ENCODE assay signal across 1 cellular context in the genomic region with DNA sequence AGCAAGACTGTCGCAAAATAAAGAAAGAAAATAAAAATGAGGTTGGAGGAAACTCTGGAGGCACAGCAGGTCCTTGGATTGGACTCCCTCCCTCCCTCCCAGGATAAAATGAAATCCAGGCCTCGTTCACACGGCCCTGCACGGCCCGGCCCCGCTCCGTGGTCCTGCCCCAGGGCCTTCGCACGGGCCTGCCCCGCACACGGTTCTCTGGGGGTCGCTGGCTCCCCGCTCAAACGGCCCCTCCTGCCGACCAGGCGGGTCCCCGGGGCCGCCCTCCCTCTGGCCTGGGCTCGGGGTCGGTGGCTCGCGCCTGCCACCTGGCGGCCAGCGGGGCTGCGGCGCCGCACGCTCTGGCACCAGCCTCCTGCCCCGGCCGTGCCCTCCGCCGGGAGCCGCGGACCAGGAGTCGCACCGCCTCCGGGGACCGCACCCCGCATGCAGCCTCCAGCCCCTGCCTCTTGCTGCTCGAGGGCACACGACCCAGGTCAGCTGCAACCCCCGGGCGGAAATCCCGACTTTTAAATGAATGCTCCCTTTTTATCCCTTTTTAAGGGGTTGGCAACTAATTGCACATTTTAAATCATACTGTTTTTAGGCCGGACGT.
TF ChIP-seq lines count a peak whose summit lies in the region.

No MANE protein-coding gene starts in this region.

TF ChIP-seq in K562, 482 proteins besides CTCF, POLR2A, EP300 and RAD21 (continued from another document and continues in another):
- no peak for TF ChIP-seq HDAC3 (IDR thresholded peaks at IDR 0.05; ENCODE audit: borderline replicate concordance, partially characterized antibody)
- no peak for TF ChIP-seq KDM1A (IDR thresholded peaks at IDR 0.05)
- TF ChIP-seq HDAC1 (IDR thresholded peaks at IDR 0.05), result no peak; a peak in 1 of 4 replicates
- no peak for TF ChIP-seq ZNF232 (CRISPR knock-in tag; IDR thresholded peaks at IDR 0.05)
- TF ChIP-seq POLR3G (IDR thresholded peaks at IDR 0.05; ENCODE audit: extremely low read depth, insufficient read length, insufficient replicate concordance), result no peak
- peak; percentile 39; the same call in 1 of the 2 replicates for TF ChIP-seq MYC (IDR thresholded peaks at IDR 0.05; ENCODE audit: low read depth, low read length)
- TF ChIP-seq MYC (CRISPR knock-in tag; IDR thresholded peaks at IDR 0.05; ENCODE audit: borderline replicate concordance, low read depth), result no peak
- TF ChIP-seq POLR2AphosphoS2 (IDR thresholded peaks at IDR 0.05; ENCODE audit: low read length), result no peak
- TF ChIP-seq ESRRB (CRISPR knock-in tag; IDR thresholded peaks at IDR 0.05; ENCODE audit: borderline replicate concordance), result no peak
- TF ChIP-seq NR4A1 (CRISPR knock-in tag; IDR thresholded peaks at IDR 0.05), result no peak
- peak; percentile 60; the same call in 1 of the 2 replicates for TF ChIP-seq NR4A1 (tag; IDR thresholded peaks at IDR 0.05)
- TF ChIP-seq, protein P1, sequence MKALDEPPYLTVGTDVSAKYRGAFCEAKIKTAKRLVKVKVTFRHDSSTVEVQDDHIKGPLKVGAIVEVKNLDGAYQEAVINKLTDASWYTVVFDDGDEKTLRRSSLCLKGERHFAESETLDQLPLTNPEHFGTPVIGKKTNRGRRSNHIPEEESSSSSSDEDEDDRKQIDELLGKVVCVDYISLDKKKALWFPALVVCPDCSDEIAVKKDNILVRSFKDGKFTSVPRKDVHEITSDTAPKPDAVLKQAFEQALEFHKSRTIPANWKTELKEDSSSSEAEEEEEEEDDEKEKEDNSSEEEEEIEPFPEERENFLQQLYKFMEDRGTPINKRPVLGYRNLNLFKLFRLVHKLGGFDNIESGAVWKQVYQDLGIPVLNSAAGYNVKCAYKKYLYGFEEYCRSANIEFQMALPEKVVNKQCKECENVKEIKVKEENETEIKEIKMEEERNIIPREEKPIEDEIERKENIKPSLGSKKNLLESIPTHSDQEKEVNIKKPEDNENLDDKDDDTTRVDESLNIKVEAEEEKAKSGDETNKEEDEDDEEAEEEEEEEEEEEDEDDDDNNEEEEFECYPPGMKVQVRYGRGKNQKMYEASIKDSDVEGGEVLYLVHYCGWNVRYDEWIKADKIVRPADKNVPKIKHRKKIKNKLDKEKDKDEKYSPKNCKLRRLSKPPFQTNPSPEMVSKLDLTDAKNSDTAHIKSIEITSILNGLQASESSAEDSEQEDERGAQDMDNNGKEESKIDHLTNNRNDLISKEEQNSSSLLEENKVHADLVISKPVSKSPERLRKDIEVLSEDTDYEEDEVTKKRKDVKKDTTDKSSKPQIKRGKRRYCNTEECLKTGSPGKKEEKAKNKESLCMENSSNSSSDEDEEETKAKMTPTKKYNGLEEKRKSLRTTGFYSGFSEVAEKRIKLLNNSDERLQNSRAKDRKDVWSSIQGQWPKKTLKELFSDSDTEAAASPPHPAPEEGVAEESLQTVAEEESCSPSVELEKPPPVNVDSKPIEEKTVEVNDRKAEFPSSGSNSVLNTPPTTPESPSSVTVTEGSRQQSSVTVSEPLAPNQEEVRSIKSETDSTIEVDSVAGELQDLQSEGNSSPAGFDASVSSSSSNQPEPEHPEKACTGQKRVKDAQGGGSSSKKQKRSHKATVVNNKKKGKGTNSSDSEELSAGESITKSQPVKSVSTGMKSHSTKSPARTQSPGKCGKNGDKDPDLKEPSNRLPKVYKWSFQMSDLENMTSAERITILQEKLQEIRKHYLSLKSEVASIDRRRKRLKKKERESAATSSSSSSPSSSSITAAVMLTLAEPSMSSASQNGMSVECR (CRISPR knock-in tag; IDR thresholded peaks at IDR 0.05), result peak; percentile 53; the same call in 1 of the 2 replicates
- TF ChIP-seq ZBTB8A (IDR thresholded peaks at IDR 0.05; ENCODE audit: partially characterized antibody), result no peak
- TF ChIP-seq, protein P2, sequence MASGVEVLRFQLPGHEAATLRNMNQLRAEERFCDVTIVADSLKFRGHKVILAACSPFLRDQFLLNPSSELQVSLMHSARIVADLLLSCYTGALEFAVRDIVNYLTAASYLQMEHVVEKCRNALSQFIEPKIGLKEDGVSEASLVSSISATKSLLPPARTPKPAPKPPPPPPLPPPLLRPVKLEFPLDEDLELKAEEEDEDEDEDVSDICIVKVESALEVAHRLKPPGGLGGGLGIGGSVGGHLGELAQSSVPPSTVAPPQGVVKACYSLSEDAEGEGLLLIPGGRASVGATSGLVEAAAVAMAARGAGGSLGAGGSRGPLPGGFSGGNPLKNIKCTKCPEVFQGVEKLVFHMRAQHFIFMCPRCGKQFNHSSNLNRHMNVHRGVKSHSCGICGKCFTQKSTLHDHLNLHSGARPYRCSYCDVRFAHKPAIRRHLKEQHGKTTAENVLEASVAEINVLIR (CRISPR knock-in tag; IDR thresholded peaks at IDR 0.05), result 0 out of 2 replicates have a peak, but pooled peaks have one; percentile 9
- TF ChIP-seq HNRNPL (IDR thresholded peaks at IDR 0.05; ENCODE audit: low read depth, low read length), result peak; percentile 98
- TF ChIP-seq STAG1 (CRISPR knock-in tag; IDR thresholded peaks at IDR 0.05; ENCODE audit: borderline replicate concordance), result peak; percentile 88
- TF ChIP-seq, protein P3, sequence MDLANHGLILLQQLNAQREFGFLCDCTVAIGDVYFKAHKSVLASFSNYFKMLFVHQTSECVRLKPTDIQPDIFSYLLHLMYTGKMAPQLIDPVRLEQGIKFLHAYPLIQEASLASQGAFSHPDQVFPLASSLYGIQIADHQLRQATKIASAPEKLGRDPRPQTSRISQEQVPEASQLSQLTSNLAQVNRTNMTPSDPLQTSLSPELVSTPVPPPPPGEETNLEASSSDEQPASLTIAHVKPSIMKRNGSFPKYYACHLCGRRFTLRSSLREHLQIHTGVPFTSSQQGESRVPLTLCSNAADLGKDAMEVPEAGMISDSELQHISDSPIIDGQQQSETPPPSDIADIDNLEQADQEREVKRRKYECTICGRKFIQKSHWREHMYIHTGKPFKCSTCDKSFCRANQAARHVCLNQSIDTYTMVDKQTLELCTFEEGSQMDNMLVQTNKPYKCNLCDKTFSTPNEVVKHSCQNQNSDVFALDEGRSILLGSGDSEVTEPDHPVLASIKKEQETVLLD (IDR thresholded peaks at IDR 0.05), result no peak
- TF ChIP-seq ATF1 (CRISPR knock-in tag; IDR thresholded peaks at IDR 0.05), result no peak
- 0 out of 2 replicates have a peak, but pooled peaks have one; percentile 34 for TF ChIP-seq ATF1 (tag; IDR thresholded peaks at IDR 0.05)
- peak; percentile 55 for TF ChIP-seq FIP1L1 (IDR thresholded peaks at IDR 0.05; ENCODE audit: low read depth, low read length, poor library complexity, severe bottlenecking)
- TF ChIP-seq JUN (IDR thresholded peaks at IDR 0.05; ENCODE audit: borderline replicate concordance, low read depth, low read length), result peak; percentile 33; the same call in 1 of the 2 replicates
- no peak for TF ChIP-seq JUN (CRISPR knock-in tag; IDR thresholded peaks at IDR 0.05; ENCODE audit: borderline replicate concordance)
- TF ChIP-seq, protein P4, sequence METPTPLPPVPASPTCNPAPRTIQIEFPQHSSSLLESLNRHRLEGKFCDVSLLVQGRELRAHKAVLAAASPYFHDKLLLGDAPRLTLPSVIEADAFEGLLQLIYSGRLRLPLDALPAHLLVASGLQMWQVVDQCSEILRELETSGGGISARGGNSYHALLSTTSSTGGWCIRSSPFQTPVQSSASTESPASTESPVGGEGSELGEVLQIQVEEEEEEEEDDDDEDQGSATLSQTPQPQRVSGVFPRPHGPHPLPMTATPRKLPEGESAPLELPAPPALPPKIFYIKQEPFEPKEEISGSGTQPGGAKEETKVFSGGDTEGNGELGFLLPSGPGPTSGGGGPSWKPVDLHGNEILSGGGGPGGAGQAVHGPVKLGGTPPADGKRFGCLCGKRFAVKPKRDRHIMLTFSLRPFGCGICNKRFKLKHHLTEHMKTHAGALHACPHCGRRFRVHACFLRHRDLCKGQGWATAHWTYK (CRISPR knock-in tag; IDR thresholded peaks at IDR 0.05), result peak; percentile 68; the same call in 1 of the 2 replicates
- TF ChIP-seq NR2C2 (CRISPR knock-in tag; IDR thresholded peaks at IDR 0.05), result no peak
- peak; percentile 33; the same call in 1 of the 2 replicates for TF ChIP-seq NR2C2 (tag; IDR thresholded peaks at IDR 0.05)
- 0 out of 2 replicates have a peak, but pooled peaks have one; percentile 15 for TF ChIP-seq KAT7 (CRISPR knock-in tag; IDR thresholded peaks at IDR 0.05; ENCODE audit: borderline replicate concordance)
- TF ChIP-seq CTBP1 (IDR thresholded peaks at IDR 0.05; ENCODE audit: borderline replicate concordance), result peak; percentile 91
- no peak for TF ChIP-seq ZNF274 (IDR thresholded peaks at IDR 0.05; ENCODE audit: borderline replicate concordance, low read depth, low read length)
- TF ChIP-seq, protein P5, sequence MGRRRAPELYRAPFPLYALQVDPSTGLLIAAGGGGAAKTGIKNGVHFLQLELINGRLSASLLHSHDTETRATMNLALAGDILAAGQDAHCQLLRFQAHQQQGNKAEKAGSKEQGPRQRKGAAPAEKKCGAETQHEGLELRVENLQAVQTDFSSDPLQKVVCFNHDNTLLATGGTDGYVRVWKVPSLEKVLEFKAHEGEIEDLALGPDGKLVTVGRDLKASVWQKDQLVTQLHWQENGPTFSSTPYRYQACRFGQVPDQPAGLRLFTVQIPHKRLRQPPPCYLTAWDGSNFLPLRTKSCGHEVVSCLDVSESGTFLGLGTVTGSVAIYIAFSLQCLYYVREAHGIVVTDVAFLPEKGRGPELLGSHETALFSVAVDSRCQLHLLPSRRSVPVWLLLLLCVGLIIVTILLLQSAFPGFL (CRISPR knock-in tag; IDR thresholded peaks at IDR 0.05), result no peak
- TF ChIP-seq ZNF347 (CRISPR knock-in tag; IDR thresholded peaks at IDR 0.05; ENCODE audit: low read depth), result no peak
- TF ChIP-seq ZBTB17 (CRISPR knock-in tag; IDR thresholded peaks at IDR 0.05), result peak; percentile 56; the same call in 1 of the 2 replicates
- TF ChIP-seq, protein P6, sequence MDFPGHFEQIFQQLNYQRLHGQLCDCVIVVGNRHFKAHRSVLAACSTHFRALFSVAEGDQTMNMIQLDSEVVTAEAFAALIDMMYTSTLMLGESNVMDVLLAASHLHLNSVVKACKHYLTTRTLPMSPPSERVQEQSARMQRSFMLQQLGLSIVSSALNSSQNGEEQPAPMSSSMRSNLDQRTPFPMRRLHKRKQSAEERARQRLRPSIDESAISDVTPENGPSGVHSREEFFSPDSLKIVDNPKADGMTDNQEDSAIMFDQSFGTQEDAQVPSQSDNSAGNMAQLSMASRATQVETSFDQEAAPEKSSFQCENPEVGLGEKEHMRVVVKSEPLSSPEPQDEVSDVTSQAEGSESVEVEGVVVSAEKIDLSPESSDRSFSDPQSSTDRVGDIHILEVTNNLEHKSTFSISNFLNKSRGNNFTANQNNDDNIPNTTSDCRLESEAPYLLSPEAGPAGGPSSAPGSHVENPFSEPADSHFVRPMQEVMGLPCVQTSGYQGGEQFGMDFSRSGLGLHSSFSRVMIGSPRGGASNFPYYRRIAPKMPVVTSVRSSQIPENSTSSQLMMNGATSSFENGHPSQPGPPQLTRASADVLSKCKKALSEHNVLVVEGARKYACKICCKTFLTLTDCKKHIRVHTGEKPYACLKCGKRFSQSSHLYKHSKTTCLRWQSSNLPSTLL (IDR thresholded peaks at IDR 0.05), result no peak
- TF ChIP-seq SRSF3 (IDR thresholded peaks at IDR 0.05; ENCODE audit: insufficient read depth, low read length), result no peak
- TF ChIP-seq HMGN3 (IDR thresholded peaks at IDR 0.05; ENCODE audit: borderline replicate concordance, extremely low read depth, insufficient read length, low read depth, low read length), result peak; percentile 54
- peak; percentile 45; the same call in 1 of the 2 replicates for TF ChIP-seq TARDBP (IDR thresholded peaks at IDR 0.05)
- TF ChIP-seq, protein P7, sequence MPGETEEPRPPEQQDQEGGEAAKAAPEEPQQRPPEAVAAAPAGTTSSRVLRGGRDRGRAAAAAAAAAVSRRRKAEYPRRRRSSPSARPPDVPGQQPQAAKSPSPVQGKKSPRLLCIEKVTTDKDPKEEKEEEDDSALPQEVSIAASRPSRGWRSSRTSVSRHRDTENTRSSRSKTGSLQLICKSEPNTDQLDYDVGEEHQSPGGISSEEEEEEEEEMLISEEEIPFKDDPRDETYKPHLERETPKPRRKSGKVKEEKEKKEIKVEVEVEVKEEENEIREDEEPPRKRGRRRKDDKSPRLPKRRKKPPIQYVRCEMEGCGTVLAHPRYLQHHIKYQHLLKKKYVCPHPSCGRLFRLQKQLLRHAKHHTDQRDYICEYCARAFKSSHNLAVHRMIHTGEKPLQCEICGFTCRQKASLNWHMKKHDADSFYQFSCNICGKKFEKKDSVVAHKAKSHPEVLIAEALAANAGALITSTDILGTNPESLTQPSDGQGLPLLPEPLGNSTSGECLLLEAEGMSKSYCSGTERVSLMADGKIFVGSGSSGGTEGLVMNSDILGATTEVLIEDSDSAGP (CRISPR knock-in tag; IDR thresholded peaks at IDR 0.05), result no peak
- peak; percentile 74 for TF ChIP-seq RBFOX2 (IDR thresholded peaks at IDR 0.05; ENCODE audit: low read depth, low read length)
- peak; percentile 97 for TF ChIP-seq RB1 (IDR thresholded peaks at IDR 0.05; ENCODE audit: low read depth)
- TF ChIP-seq, protein P8, sequence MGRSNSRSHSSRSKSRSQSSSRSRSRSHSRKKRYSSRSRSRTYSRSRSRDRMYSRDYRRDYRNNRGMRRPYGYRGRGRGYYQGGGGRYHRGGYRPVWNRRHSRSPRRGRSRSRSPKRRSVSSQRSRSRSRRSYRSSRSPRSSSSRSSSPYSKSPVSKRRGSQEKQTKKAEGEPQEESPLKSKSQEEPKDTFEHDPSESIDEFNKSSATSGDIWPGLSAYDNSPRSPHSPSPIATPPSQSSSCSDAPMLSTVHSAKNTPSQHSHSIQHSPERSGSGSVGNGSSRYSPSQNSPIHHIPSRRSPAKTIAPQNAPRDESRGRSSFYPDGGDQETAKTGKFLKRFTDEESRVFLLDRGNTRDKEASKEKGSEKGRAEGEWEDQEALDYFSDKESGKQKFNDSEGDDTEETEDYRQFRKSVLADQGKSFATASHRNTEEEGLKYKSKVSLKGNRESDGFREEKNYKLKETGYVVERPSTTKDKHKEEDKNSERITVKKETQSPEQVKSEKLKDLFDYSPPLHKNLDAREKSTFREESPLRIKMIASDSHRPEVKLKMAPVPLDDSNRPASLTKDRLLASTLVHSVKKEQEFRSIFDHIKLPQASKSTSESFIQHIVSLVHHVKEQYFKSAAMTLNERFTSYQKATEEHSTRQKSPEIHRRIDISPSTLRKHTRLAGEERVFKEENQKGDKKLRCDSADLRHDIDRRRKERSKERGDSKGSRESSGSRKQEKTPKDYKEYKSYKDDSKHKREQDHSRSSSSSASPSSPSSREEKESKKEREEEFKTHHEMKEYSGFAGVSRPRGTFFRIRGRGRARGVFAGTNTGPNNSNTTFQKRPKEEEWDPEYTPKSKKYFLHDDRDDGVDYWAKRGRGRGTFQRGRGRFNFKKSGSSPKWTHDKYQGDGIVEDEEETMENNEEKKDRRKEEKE (IDR thresholded peaks at IDR 0.05; ENCODE audit: borderline replicate concordance in 1 of 2, control insufficient read depth in 1 of 2, low read depth in 2 of 2, low read length in 1 of 2), result no peak
- TF ChIP-seq NONO (IDR thresholded peaks at IDR 0.05; ENCODE audit: low read depth in 2 of 2, low read length in 1 of 2), result peak in 1 of 2 experiments; percentile 92; a peak in 2 of 4 replicates
- 0 out of 2 replicates have a peak, but pooled peaks have one; percentile 33 for TF ChIP-seq CREM (IDR thresholded peaks at IDR 0.05; ENCODE audit: low read depth)
- peak; percentile 76 for TF ChIP-seq FUS (optimal IDR thresholded peaks at IDR 0.05; ENCODE audit: low read depth, low read length)
- TF ChIP-seq ZNF583 (CRISPR knock-in tag; IDR thresholded peaks at IDR 0.05), result 0 out of 2 replicates have a peak, but pooled peaks have one; percentile 43
- peak; percentile 40; the same call in 1 of the 2 replicates for TF ChIP-seq SMAD4 (CRISPR knock-in tag; conservative IDR thresholded peaks at IDR 0.05)
- no peak for TF ChIP-seq CHD1 (IDR thresholded peaks at IDR 0.05; ENCODE audit: low read length)
- TF ChIP-seq SMC3 (conservative IDR thresholded peaks at IDR 0.05; ENCODE audit: insufficient read depth, low read depth, low read length), result peak; percentile 99
